Comparison of ENCODE assay signal across 13 cellular contexts in genomic region chr20:51021067-51022025, GRCh38. TPM values are rescaled to one million over a fixed set of nuclear protein-coding genes. Genes with fewer than 3 reads are reported as not detected.
DNase-seq lines count a peak whose midpoint lies in the region; ATAC-seq and TF ChIP-seq lines count a peak whose summit lies in the region.
"Had no signal": no experiment of that assay in that cellular context is flagged by ENCODE, and none has a peak within 500 bp of the region (broad histone marks: within the 10 kb centered on the region; RNA-seq: fewer than 3 reads in every experiment).

No MANE protein-coding gene starts in this region.

- peaks cover 2 to 19% (median 10%) of the 10 kb centered on the region in 4 donors for H3K4me1 Mint-ChIP-seq in CD4-positive, alpha-beta memory T cell
- peaks cover 4 to 17% (median 10%) of the 10 kb centered on the region in 7 donors for H3K4me1 Mint-ChIP-seq in naive thymus-derived CD4-positive, alpha-beta T cell

- no peak overlapping the region for H3K4me3 ChIP-seq in CD4-positive, alpha-beta memory T cell (ENCODE audit: low read length in 2 of 2)
- H3K4me3 ChIP-seq in HEK293 (ENCODE audit: low read depth, low read length) (no peak overlapping the region), brain microvascular endothelial cell (ENCODE audit: low read depth, low read length) (peak overlapping the region; percentile 88)
- H3K4me3 ChIP-seq in naive thymus-derived CD4-positive, alpha-beta T cell (ENCODE audit: low read length), result no peak overlapping the region

- TF ChIP-seq CTCF in HEK293 (tag by site-specific recombination; IDR thresholded peaks at IDR 0.05) (no peak), brain microvascular endothelial cell (IDR thresholded peaks at IDR 0.05; ENCODE audit: low read depth, low read length, missing control alignments) (no peak)

- no peaks in the 10 kb centered on the region for H3K9me3 ChIP-seq in CD4-positive, alpha-beta memory T cell (ENCODE audit: control insufficient read depth in 1 of 2, low read length in 2 of 2)
- no peaks in the 10 kb centered on the region for H3K9me3 ChIP-seq in HEK293 (ENCODE audit: control insufficient read depth, insufficient read depth, low read depth, low read length)
- no peaks in the 10 kb centered on the region for H3K9me3 ChIP-seq in naive thymus-derived CD4-positive, alpha-beta T cell (ENCODE audit: control insufficient read depth in 2 of 3, low read length in 3 of 3)

- peaks cover 6% of the 10 kb centered on the region for H3K4me1 ChIP-seq in CD4-positive, alpha-beta memory T cell (ENCODE audit: insufficient read depth, low read length)
- H3K4me1 ChIP-seq in HEK293 (ENCODE audit: control insufficient read depth, insufficient read depth, low read length), result no peaks in the 10 kb centered on the region; the same call in 1 of the 2 replicates
- H3K4me1 ChIP-seq in naive thymus-derived CD4-positive, alpha-beta T cell (ENCODE audit: control insufficient read depth in 2 of 2, insufficient read depth in 2 of 2, low read length in 2 of 2), result no peaks in the 10 kb centered on the region

- H3K27ac ChIP-seq in CD4-positive, alpha-beta memory T cell (ENCODE audit: low read depth, low read length), result no peak overlapping the region
- H3K27ac ChIP-seq in HEK293 (ENCODE audit: extremely low read depth, low read depth, low read length) (no peak overlapping the region), brain microvascular endothelial cell (peak overlapping the region; percentile 79)
- H3K27ac ChIP-seq in naive thymus-derived CD4-positive, alpha-beta T cell (ENCODE audit: low read depth, low read length), result no peak overlapping the region

- in situ Hi-C loops in brain microvascular endothelial cell (cut with HindIII; ENCODE audit: low pct_ligation_motif_present, low sequenced_read_pairs), result no loop called here

- CTCF ChIA-PET in CD4-positive, alpha-beta memory T cell (lab: Charles Lee; ENCODE audit: partially characterized antibody), result interaction anchor here (1.3 kb wide), 1 partner anchor 34 kb away, joined by 3 read pairs; no protein-coding TSS in a partner anchor
- CTCF ChIA-PET in HEK293 (lab: Yijun Ruan, JAX), result interaction anchor here (1.0 kb wide), 1 partner anchor 9 kb away, joined by 3 read pairs; no protein-coding TSS in a partner anchor
- CTCF ChIA-PET in naive thymus-derived CD4-positive, alpha-beta T cell (lab: Charles Lee), result no interaction called here

- H3K9me3 Mint-ChIP-seq in CD4-positive, alpha-beta memory T cell, result no peaks in the 10 kb centered on the region
- no peaks in the 10 kb centered on the region for H3K9me3 Mint-ChIP-seq in naive thymus-derived CD4-positive, alpha-beta T cell

- no peak overlapping the region for H3K27ac Mint-ChIP-seq in CD4-positive, alpha-beta memory T cell
- no peak overlapping the region for H3K27ac Mint-ChIP-seq in naive thymus-derived CD4-positive, alpha-beta T cell

- ATAC-seq in naive thymus-derived CD4-positive, alpha-beta T cell, result no peak
- ATAC-seq in GM21786 (IDR thresholded peaks at IDR 0.05; ENCODE audit: unreplicated experiment), result no peak

- intact Hi-C loops in CD4-positive, alpha-beta memory T cell (cut with micrococcal nuclease), result no loop called here
- intact Hi-C loops in naive thymus-derived CD4-positive, alpha-beta T cell (cut with micrococcal nuclease), result no loop called here

- H3K4me3 Mint-ChIP-seq in CD4-positive, alpha-beta memory T cell, result peak overlapping the region in 5 of 8 donors; percentile 21 to 78 (median 36)
- peak overlapping the region in 6 of 10 donors; percentile 19 to 55 (median 44) for H3K4me3 Mint-ChIP-seq in naive thymus-derived CD4-positive, alpha-beta T cell

- POLR2A ChIA-PET in CD4-positive, alpha-beta memory T cell (lab: Charles Lee; ENCODE audit: partially characterized antibody), result no interaction called here
- POLR2A ChIA-PET in HEK293 (lab: Yijun Ruan, JAX), result interaction anchor here (0.5 kb wide), 1 partner anchor 967 kb away, joined by 5 read pairs; no protein-coding TSS in a partner anchor
- POLR2A ChIA-PET in naive thymus-derived CD4-positive, alpha-beta T cell (lab: Charles Lee), result no interaction called here

- no peaks in the 10 kb centered on the region for H3K36me3 Mint-ChIP-seq in CD4-positive, alpha-beta memory T cell
- H3K36me3 Mint-ChIP-seq in naive thymus-derived CD4-positive, alpha-beta T cell, result no peaks in the 10 kb centered on the region

- H3K27me3 Mint-ChIP-seq in CD4-positive, alpha-beta memory T cell, result peaks cover 29 to 40% of the 10 kb centered on the region in 2 donors
- peaks cover 58 to 82% (median 60%) of the 10 kb centered on the region in 5 donors for H3K27me3 Mint-ChIP-seq in naive thymus-derived CD4-positive, alpha-beta T cell

- peaks cover 6% of the 10 kb centered on the region for H3K27me3 ChIP-seq in CD4-positive, alpha-beta memory T cell (ENCODE audit: insufficient read depth, low read length)
- H3K27me3 ChIP-seq in brain microvascular endothelial cell (replicated peaks), result no peaks in the 10 kb centered on the region
- H3K27me3 ChIP-seq in naive thymus-derived CD4-positive, alpha-beta T cell (ENCODE audit: control insufficient read depth in 2 of 2, insufficient read depth in 2 of 2, low read length in 2 of 2), result peaks cover 0 to 5% of the 10 kb centered on the region in 2 donors

- no peak for DNase-seq in CD4-positive, alpha-beta memory T cell
- DNase-seq in brain microvascular endothelial cell (peak; percentile 50), mucosa of gallbladder (ENCODE audit: low spot score) (no peak), NCI-H187 (lab: John Stamatoyannopoulos, UW) (no peak), CD1c-positive myeloid dendritic cell (ENCODE audit: extremely low spot score) (no peak)
- no peak for DNase-seq in naive thymus-derived CD4-positive, alpha-beta T cell
- DNase-seq: activated CD8-positive, alpha-beta memory T cell treated with anti-CD3 and anti-CD28 coated beads, Interleukin-2, amount 50 U/mL, for 4 hours; effector CD4-positive, alpha-beta T cell; KBM-7; NCI-H510A; SW 1271 had no signal

- H3K36me3 ChIP-seq in CD4-positive, alpha-beta memory T cell (ENCODE audit: insufficient read depth, low read length), result no peaks in the 10 kb centered on the region
- H3K36me3 ChIP-seq in HEK293 (ENCODE audit: control insufficient read depth in 2 of 2, insufficient read depth in 1 of 2, low read length in 2 of 2), result peaks cover 0 to 4% of the 10 kb centered on the region in 2 experiments; a peak in 1 of 3 replicates
- peaks cover 33% of the 10 kb centered on the region for H3K36me3 ChIP-seq in brain microvascular endothelial cell (replicated peaks)
- no peaks in the 10 kb centered on the region for H3K36me3 ChIP-seq in naive thymus-derived CD4-positive, alpha-beta T cell (ENCODE audit: control insufficient read depth in 2 of 3, insufficient read depth in 3 of 3, low read length in 3 of 3)

TF ChIP-seq in HEK293, 187 proteins besides CTCF, POLR2A, EP300 and RAD21 (continues in another document):
- TF ChIP-seq PRDM10 (tag by site-specific recombination; IDR thresholded peaks at IDR 0.05), result peak; percentile 67
- TF ChIP-seq ZNF398 (tag by site-specific recombination; IDR thresholded peaks at IDR 0.05), result peak; percentile 54

RNA-seq across cellular contexts. Expression of gene KCNG1, which starts 1.6 kb away (rescaled TPM):
- total RNA-seq in CD4-positive, alpha-beta memory T cell, result not detected
- polyA plus RNA-seq in CD4-positive, alpha-beta memory T cell, result not detected
- under 1 TPM in 2 of 5 experiments, not detected in 3; 0.17 to 0.73 TPM for total RNA-seq in naive thymus-derived CD4-positive, alpha-beta T cell
- polyA plus RNA-seq in naive thymus-derived CD4-positive, alpha-beta T cell, result not detected
- total RNA-seq in mucosa of gallbladder, result 9.9 TPM
